8 cellular contexts compared by ENCODE assay signal in genomic region chr21:37700641-37701202, GRCh38.
A peak's percentile ranks its signal among the peaks of the same experiment; 100 is the strongest.
DNase-seq lines count a peak whose midpoint lies in the region; ATAC-seq and TF ChIP-seq lines count a peak whose summit lies in the region.

No MANE protein-coding gene starts in this region.

- POLR2A ChIA-PET in naive thymus-derived CD4-positive, alpha-beta T cell (lab: Charles Lee): no interaction called here

- CTCF ChIA-PET in naive thymus-derived CD4-positive, alpha-beta T cell (lab: Charles Lee): no interaction called here

- H3K4me1 Mint-ChIP-seq in naive thymus-derived CD4-positive, alpha-beta T cell: no peaks in the 10 kb centered on the region

- no peaks in the 10 kb centered on the region for H3K36me3 ChIP-seq in RWPE2 (ENCODE audit: low read depth)
- H3K36me3 ChIP-seq in naive thymus-derived CD4-positive, alpha-beta T cell (ENCODE audit: control insufficient read depth in 2 of 3, insufficient read depth in 3 of 3, low read length in 3 of 3): no peaks in the 10 kb centered on the region

- intact Hi-C loops in naive thymus-derived CD4-positive, alpha-beta T cell (cut with micrococcal nuclease): no loop called here

- no peak overlapping the region for H3K27ac Mint-ChIP-seq in naive thymus-derived CD4-positive, alpha-beta T cell

- no peak overlapping the region for H3K4me3 Mint-ChIP-seq in naive thymus-derived CD4-positive, alpha-beta T cell

- H3K36me3 Mint-ChIP-seq in naive thymus-derived CD4-positive, alpha-beta T cell: no peaks in the 10 kb centered on the region

- peaks cover 0 to 3% (median 0%) of the 10 kb centered on the region in 11 donors for H3K9me3 Mint-ChIP-seq in naive thymus-derived CD4-positive, alpha-beta T cell

- H3K9me3 ChIP-seq in RWPE2 (ENCODE audit: severe bottlenecking): no peaks in the 10 kb centered on the region
- no peaks in the 10 kb centered on the region for H3K9me3 ChIP-seq in naive thymus-derived CD4-positive, alpha-beta T cell (ENCODE audit: control insufficient read depth in 2 of 3, low read length in 3 of 3)

- H3K27me3 Mint-ChIP-seq in naive thymus-derived CD4-positive, alpha-beta T cell: peaks cover 0 to 24% (median 24%) of the 10 kb centered on the region in 5 donors

- H3K4me3 ChIP-seq in RWPE2 (ENCODE audit: severe bottlenecking): no peak overlapping the region
- no peak overlapping the region for H3K4me3 ChIP-seq in naive thymus-derived CD4-positive, alpha-beta T cell (ENCODE audit: low read length)

- ATAC-seq in GM18517 (IDR thresholded peaks at IDR 0.05; ENCODE audit: unreplicated experiment): peak; percentile 86
- ATAC-seq in HG02870 (IDR thresholded peaks at IDR 0.05; ENCODE audit: unreplicated experiment): peak; percentile 80
- ATAC-seq in RWPE2 (ENCODE audit: low read depth): peak; percentile 95
- peak; percentile 81 for ATAC-seq in naive thymus-derived CD4-positive, alpha-beta T cell

- DNase-seq in CD1c-positive myeloid dendritic cell (ENCODE audit: extremely low spot score): peak; percentile 55
- peak; percentile 52 for DNase-seq in NCI-H1048 (lab: John Stamatoyannopoulos, UW)
- DNase-seq in RWPE2 (ENCODE audit: low spot score): no peak
- DNase-seq in epithelial cell of prostate (ENCODE audit: low read depth, low spot score): peak; percentile 45
- peak in 2 of 9 donors; percentile 2 to 23 for DNase-seq in naive thymus-derived CD4-positive, alpha-beta T cell
- DNase-seq in activated effector memory CD4-positive, alpha-beta T cell treated with anti-CD3 and anti-CD28 coated beads, Interleukin-2, amount 50 U/mL, for 16 hours: no peak

- no peaks in the 10 kb centered on the region for H3K4me1 ChIP-seq in RWPE2 (ENCODE audit: insufficient read depth, poor library complexity, severe bottlenecking)
- no peaks in the 10 kb centered on the region for H3K4me1 ChIP-seq in naive thymus-derived CD4-positive, alpha-beta T cell (ENCODE audit: control insufficient read depth in 2 of 2, insufficient read depth in 2 of 2, low read length in 2 of 2)

- H3K27ac ChIP-seq in RWPE2 (ENCODE audit: poor library complexity, severe bottlenecking) (no peak overlapping the region), epithelial cell of prostate (no peak overlapping the region)
- H3K27ac ChIP-seq in naive thymus-derived CD4-positive, alpha-beta T cell (ENCODE audit: low read depth, low read length): no peak overlapping the region

- H3K27me3 ChIP-seq in RWPE2 (ENCODE audit: insufficient read depth, poor library complexity, severe bottlenecking): no peaks in the 10 kb centered on the region
- H3K27me3 ChIP-seq in naive thymus-derived CD4-positive, alpha-beta T cell (ENCODE audit: control insufficient read depth in 2 of 2, insufficient read depth in 2 of 2, low read length in 2 of 2): no peaks in the 10 kb centered on the region

- peak; percentile 81 for TF ChIP-seq CTCF in RWPE2 (IDR thresholded peaks at IDR 0.05; ENCODE audit: poor library complexity, severe bottlenecking)

Comparison
In these comparisons a context has a peak if more than half of its experiments do, and no peak if none do; other contexts are left out.
1. DNase-seq: peak in CD1c-positive myeloid dendritic cell (single experiment), NCI-H1048 (single experiment) and epithelial cell of prostate (single experiment); none in RWPE2 (single experiment) and activated effector memory CD4-positive, alpha-beta T cell treated with anti-CD3 and anti-CD28 coated beads, Interleukin-2, amount 50 U/mL, for 16 hours (single experiment).
2. Peak in every context shown above with its lines, with median percentiles within 50 percentile points of each other: ATAC-seq.